Comparison of ENCODE assay signal across 6 cellular contexts in the genomic region with DNA sequence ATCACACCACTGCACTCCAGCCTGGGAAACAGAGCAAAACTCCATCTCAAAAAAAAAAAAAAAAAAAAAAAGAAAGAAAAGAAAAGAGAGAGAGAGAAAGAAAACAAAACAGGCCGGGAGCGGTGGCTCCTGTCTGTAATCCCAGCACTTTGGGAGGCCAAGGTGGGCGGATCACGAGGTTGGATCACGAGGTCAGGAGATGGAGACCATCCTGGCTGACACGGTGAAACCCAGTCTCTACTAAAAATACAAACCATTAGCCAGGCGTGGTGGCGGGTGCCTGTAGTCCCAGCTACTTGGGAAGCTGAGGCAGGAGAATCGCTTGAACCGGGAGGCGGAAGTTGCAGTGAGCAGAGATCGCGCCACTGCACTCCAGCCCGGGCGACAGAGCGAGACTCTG. TPM values are rescaled to one million over a fixed set of nuclear protein-coding genes. Genes with fewer than 3 reads are reported as not detected.
"Had no signal": no experiment of that assay in that cellular context is flagged by ENCODE, and none has a peak within 500 bp of the region (broad histone marks: within the 10 kb centered on the region; RNA-seq: fewer than 3 reads in every experiment).

No MANE protein-coding gene starts in this region.

RNA-seq across cellular contexts. Expression of gene IGDCC3, which starts 20.7 kb away (rescaled TPM):
- total RNA-seq: subcutaneous adipose tissue, suprapubic skin, thoracic aorta, tibial nerve, transverse colon, upper lobe of right lung had no signal
